Comparison of ENCODE assay signal across 27 cellular contexts in genomic region chr5:125497651-125498050, GRCh38.
"Had no signal": no experiment of that assay in that cellular context is flagged by ENCODE, and none has a peak within 500 bp of the region (broad histone marks: within the 10 kb centered on the region; RNA-seq: fewer than 3 reads in every experiment).

No MANE protein-coding gene starts in this region.

- ATAC-seq: activated CD8-positive, alpha-beta T cell treated with anti-CD3 and anti-CD28 coated beads for 36 hours; activated naive CD8-positive, alpha-beta T cell treated with anti-CD3 and anti-CD28 coated beads, Interleukin-2, amount 50 U/mL, for 24 hours; activated T-cell treated with anti-CD3 and anti-CD28 coated beads, Interleukin-2, amount 50 U/mL, for 4 hours; activated T-helper 17 cell treated with anti-CD3 and anti-CD28 coated beads, Interleukin-2, amount 50 U/mL, for 72 hours; effector memory CD8-positive, alpha-beta T cell; gastrocnemius medialis; left cardiac atrium; left ventricle myocardium superior; psoas muscle; stimulated activated naive B cell treated with anti-CD40 and anti-IgM and Interleukin-4, amounts not matched to agents 10 μg/mL and 1 μg/mL and 100 μg/mL, for 72 hours had no signal

- H3K4me1 ChIP-seq: gastrocnemius medialis, parathyroid adenoma, psoas muscle had no signal

- H3K36me3 Mint-ChIP-seq: activated naive CD4-positive, alpha-beta T cell treated with anti-CD3 and anti-CD28 coated beads, Interleukin-2, amount 50 U/mL, for 24 hours; mesothelial cell of epicardium; naive B cell; stimulated activated naive B cell treated with anti-CD40 and anti-IgM and Interleukin-4, amounts not matched to agents 10 μg/mL and 1 μg/mL and 100 μg/mL, for 72 hours had no signal

- H3K27ac Mint-ChIP-seq: activated B cell treated with CpG ODN at 0.5 μM for 24 hours; activated CD8-positive, alpha-beta T cell treated with anti-CD3 and anti-CD28 coated beads for 36 hours; activated naive CD8-positive, alpha-beta T cell treated with anti-CD3 and anti-CD28 coated beads, Interleukin-2, amount 50 U/mL, for 24 hours; activated T-helper 17 cell treated with anti-CD3 and anti-CD28 coated beads, Interleukin-2, amount 50 U/mL, for 72 hours; effector memory CD8-positive, alpha-beta T cell; mesothelial cell of epicardium; naive B cell; stimulated activated naive B cell treated with anti-CD40 and anti-IgM and Interleukin-4, amounts not matched to agents 10 μg/mL and 1 μg/mL and 100 μg/mL, for 72 hours had no signal

- H3K4me3 Mint-ChIP-seq: activated B cell treated with CpG ODN at 0.5 μM for 24 hours; activated CD8-positive, alpha-beta T cell treated with anti-CD3 and anti-CD28 coated beads for 36 hours; activated naive CD4-positive, alpha-beta T cell treated with anti-CD3 and anti-CD28 coated beads, Interleukin-2, amount 50 U/mL, for 24 hours; activated naive CD8-positive, alpha-beta T cell treated with anti-CD3 and anti-CD28 coated beads, Interleukin-2, amount 50 U/mL, for 24 hours; activated T-cell treated with anti-CD3 and anti-CD28 coated beads, Interleukin-2, amount 50 U/mL, for 4 hours; activated T-helper 17 cell treated with anti-CD3 and anti-CD28 coated beads, Interleukin-2, amount 50 U/mL, for 72 hours; effector memory CD8-positive, alpha-beta T cell; mesothelial cell of epicardium; naive B cell; stimulated activated naive B cell treated with anti-CD40 and anti-IgM and Interleukin-4, amounts not matched to agents 10 μg/mL and 1 μg/mL and 100 μg/mL, for 72 hours had no signal

- DNase-seq: activated B cell treated with CpG ODN at 0.5 μM for 24 hours; activated CD4-positive, alpha-beta T cell treated with anti-CD3 and anti-CD28 coated beads, Interleukin-2, amount 50 U/mL, for 1 hour; activated CD8-positive, alpha-beta T cell treated with anti-CD3 and anti-CD28 coated beads for 36 hours; activated naive CD8-positive, alpha-beta T cell treated with anti-CD3 and anti-CD28 coated beads, Interleukin-2, amount 50 U/mL, for 24 hours; activated T-cell treated with anti-CD3 and anti-CD28 coated beads, Interleukin-2, amount 50 U/mL, for 4 hours; anterior cingulate cortex; cerebellar nuclear complex; effector memory CD8-positive, alpha-beta T cell; erythroblast; gastrocnemius medialis; glutamatergic neuron; islet precursor cell; left cardiac atrium; left ventricle myocardium superior; naive B cell; occipital lobe; psoas muscle; stimulated activated CD4-positive, alpha-beta T cell treated with anti-CD3 and anti-CD28 coated beads, Interleukin-15, amount 100 ng/mL, for 24 hours; stimulated activated CD4-positive, alpha-beta T cell treated with anti-CD3 and anti-CD28 coated beads, Interleukin-2, amount 100 ng/mL, for 24 hours; stimulated activated naive B cell treated with anti-CD40 and anti-IgM and Interleukin-4, amounts not matched to agents 10 μg/mL and 1 μg/mL and 100 μg/mL, for 72 hours; trophoblast cell had no signal

- H3K27me3 ChIP-seq: gastrocnemius medialis had no signal

- H3K27ac ChIP-seq: coronary artery, gastrocnemius medialis, parathyroid adenoma, psoas muscle, thoracic aorta had no signal

- H3K4me1 Mint-ChIP-seq: activated B cell treated with CpG ODN at 0.5 μM for 24 hours; activated naive CD4-positive, alpha-beta T cell treated with anti-CD3 and anti-CD28 coated beads, Interleukin-2, amount 50 U/mL, for 24 hours; activated naive CD8-positive, alpha-beta T cell treated with anti-CD3 and anti-CD28 coated beads, Interleukin-2, amount 50 U/mL, for 24 hours; activated T-helper 17 cell treated with anti-CD3 and anti-CD28 coated beads, Interleukin-2, amount 50 U/mL, for 72 hours; naive B cell; stimulated activated naive B cell treated with anti-CD40 and anti-IgM and Interleukin-4, amounts not matched to agents 10 μg/mL and 1 μg/mL and 100 μg/mL, for 72 hours had no signal

- H3K9me3 ChIP-seq: gastrocnemius medialis, psoas muscle, thoracic aorta had no signal

- H3K4me3 ChIP-seq: coronary artery, gastrocnemius medialis, psoas muscle, thoracic aorta had no signal

- H3K27me3 Mint-ChIP-seq: activated CD8-positive, alpha-beta T cell treated with anti-CD3 and anti-CD28 coated beads for 36 hours; activated naive CD4-positive, alpha-beta T cell treated with anti-CD3 and anti-CD28 coated beads, Interleukin-2, amount 50 U/mL, for 24 hours; activated naive CD8-positive, alpha-beta T cell treated with anti-CD3 and anti-CD28 coated beads, Interleukin-2, amount 50 U/mL, for 24 hours; activated T-helper 17 cell treated with anti-CD3 and anti-CD28 coated beads, Interleukin-2, amount 50 U/mL, for 72 hours; effector memory CD8-positive, alpha-beta T cell; naive B cell; stimulated activated naive B cell treated with anti-CD40 and anti-IgM and Interleukin-4, amounts not matched to agents 10 μg/mL and 1 μg/mL and 100 μg/mL, for 72 hours had no signal

- H3K9me3 Mint-ChIP-seq: activated CD8-positive, alpha-beta T cell treated with anti-CD3 and anti-CD28 coated beads for 36 hours; stimulated activated naive B cell treated with anti-CD40 and anti-IgM and Interleukin-4, amounts not matched to agents 10 μg/mL and 1 μg/mL and 100 μg/mL, for 72 hours had no signal

- H3K36me3 ChIP-seq: gastrocnemius medialis, thoracic aorta had no signal
